12 cellular contexts compared by ENCODE assay signal in genomic region chr3:195181781-195182469, GRCh38.
DNase-seq lines count a peak whose midpoint lies in the region; ATAC-seq and TF ChIP-seq lines count a peak whose summit lies in the region.
"Had no signal": no experiment of that assay in that cellular context is flagged by ENCODE, and none has a peak within 500 bp of the region (broad histone marks: within the 10 kb centered on the region; RNA-seq: fewer than 3 reads in every experiment).

No MANE protein-coding gene starts in this region.

- POLR2A ChIA-PET in CD8-positive, alpha-beta memory T cell (lab: Charles Lee), result no interaction called here

- H3K9me3 ChIP-seq in CD8-positive, alpha-beta memory T cell (ENCODE audit: low read length), result no peaks in the 10 kb centered on the region
- H3K9me3 ChIP-seq in psoas muscle, result no peaks in the 10 kb centered on the region
- H3K9me3 ChIP-seq: Caco-2, suprapubic skin had no signal

- H3K36me3 Mint-ChIP-seq in CD8-positive, alpha-beta memory T cell, result peaks cover 3 to 10% (median 10%) of the 10 kb centered on the region in 3 donors
- peaks cover 23% of the 10 kb centered on the region for H3K36me3 Mint-ChIP-seq in HFFc6 (ENCODE audit: low read depth)
- H3K36me3 Mint-ChIP-seq in endothelial cell (ENCODE audit: low read depth, unreplicated experiment), result peaks cover 16% of the 10 kb centered on the region

- H3K27me3 Mint-ChIP-seq in CD8-positive, alpha-beta memory T cell, result no peaks in the 10 kb centered on the region
- H3K27me3 Mint-ChIP-seq in HFFc6 (ENCODE audit: insufficient read depth) (no peaks in the 10 kb centered on the region; the same call in 1 of the 2 replicates), endothelial cell (ENCODE audit: unreplicated experiment) (peaks cover 12% of the 10 kb centered on the region)
- H3K27me3 Mint-ChIP-seq: activated naive CD4-positive, alpha-beta T cell treated with anti-CD3 and anti-CD28 coated beads, Interleukin-2, amount 50 U/mL, for 24 hours had no signal

- no peak for DNase-seq in CD8-positive, alpha-beta memory T cell
- DNase-seq in HFFc6, result peak; percentile 47
- no peak for DNase-seq in endothelial cell (ENCODE audit: low spot score)
- DNase-seq in psoas muscle, result no peak
- DNase-seq in NOMO-1 (lab: John Stamatoyannopoulos, UW; ENCODE audit: unreplicated experiment in 2 of 2), result no peak
- no peak for DNase-seq in GM10266 (ENCODE audit: extremely low spot score)
- DNase-seq: activated CD4-positive, alpha-beta T cell treated with anti-CD3 and anti-CD28 coated beads, Interleukin-2, amount 50 U/mL, for 4 hours; Caco-2; retina had no signal

- peak overlapping the region in 1 of 7 donors; percentile 42 for H3K4me3 Mint-ChIP-seq in CD8-positive, alpha-beta memory T cell
- peak overlapping the region; percentile 51 for H3K4me3 Mint-ChIP-seq in HFFc6
- H3K4me3 Mint-ChIP-seq in endothelial cell (ENCODE audit: unreplicated experiment), result no peak overlapping the region
- H3K4me3 Mint-ChIP-seq: activated naive CD4-positive, alpha-beta T cell treated with anti-CD3 and anti-CD28 coated beads, Interleukin-2, amount 50 U/mL, for 24 hours had no signal

- intact Hi-C loops in psoas muscle (cut with DNase I), result no loop called here

- no peaks in the 10 kb centered on the region for H3K4me1 ChIP-seq in CD8-positive, alpha-beta memory T cell (ENCODE audit: insufficient read depth, low read length)
- peaks cover 5% of the 10 kb centered on the region for H3K4me1 ChIP-seq in psoas muscle
- H3K4me1 ChIP-seq: Caco-2 had no signal

- H3K27ac Mint-ChIP-seq in CD8-positive, alpha-beta memory T cell, result peak overlapping the region in 2 of 8 donors; percentile 2 to 40
- peak overlapping the region; percentile 76 for H3K27ac Mint-ChIP-seq in HFFc6
- peak overlapping the region; percentile 84 for H3K27ac Mint-ChIP-seq in endothelial cell (ENCODE audit: unreplicated experiment)
- H3K27ac Mint-ChIP-seq: activated naive CD4-positive, alpha-beta T cell treated with anti-CD3 and anti-CD28 coated beads, Interleukin-2, amount 50 U/mL, for 24 hours had no signal

- no peaks in the 10 kb centered on the region for H3K27me3 ChIP-seq in CD8-positive, alpha-beta memory T cell (ENCODE audit: insufficient read depth, low read length, poor library complexity, severe bottlenecking)
- H3K27me3 ChIP-seq in psoas muscle (ENCODE audit: insufficient read depth in 3 of 3, low read length in 2 of 3), result no peaks in the 10 kb centered on the region
- H3K27me3 ChIP-seq: suprapubic skin had no signal

- H3K4me1 Mint-ChIP-seq in CD8-positive, alpha-beta memory T cell, result peaks cover 36 to 57% (median 40%) of the 10 kb centered on the region in 3 donors
- H3K4me1 Mint-ChIP-seq in HFFc6 (ENCODE audit: low read depth) (peaks cover 65% of the 10 kb centered on the region), endothelial cell (ENCODE audit: unreplicated experiment) (peaks cover 88% of the 10 kb centered on the region)

- no peaks in the 10 kb centered on the region for H3K9me3 Mint-ChIP-seq in CD8-positive, alpha-beta memory T cell
- H3K9me3 Mint-ChIP-seq in HFFc6, result no peaks in the 10 kb centered on the region
- no peaks in the 10 kb centered on the region for H3K9me3 Mint-ChIP-seq in endothelial cell (ENCODE audit: unreplicated experiment)
- H3K9me3 Mint-ChIP-seq: activated naive CD4-positive, alpha-beta T cell treated with anti-CD3 and anti-CD28 coated beads, Interleukin-2, amount 50 U/mL, for 24 hours had no signal

- CTCF ChIA-PET in CD8-positive, alpha-beta memory T cell (lab: Charles Lee), result no interaction called here

- H3K36me3 ChIP-seq in CD8-positive, alpha-beta memory T cell (ENCODE audit: insufficient read depth, low read length), result no peaks in the 10 kb centered on the region
- H3K36me3 ChIP-seq in psoas muscle (ENCODE audit: insufficient read depth in 1 of 2, low read depth in 1 of 2), result no peaks in the 10 kb centered on the region
- H3K36me3 ChIP-seq: suprapubic skin had no signal

- ATAC-seq in psoas muscle (no peak), HG03135 (IDR thresholded peaks at IDR 0.05; ENCODE audit: unreplicated experiment) (no peak)

- H3K27ac ChIP-seq in CD8-positive, alpha-beta memory T cell (ENCODE audit: low read depth, low read length), result peak overlapping the region; percentile 34
- peak overlapping the region; percentile 37 for H3K27ac ChIP-seq in psoas muscle
- H3K27ac ChIP-seq: suprapubic skin had no signal

- WGBS in psoas muscle, 3 donors, result 74 to 81% (median 79%) methylated on average over 7 of the region's 7 CpGs

- TF ChIP-seq CTCF in HFFc6 (IDR thresholded peaks at IDR 0.05) (no peak), endothelial cell (IDR thresholded peaks at IDR 0.05; ENCODE audit: unreplicated experiment) (no peak), psoas muscle (IDR thresholded peaks at IDR 0.05) (no peak), GM10266 (IDR thresholded peaks at IDR 0.05; ENCODE audit: control insufficient read depth, insufficient read depth, low read depth, missing control alignments) (no peak)

- H3K4me3 ChIP-seq in CD8-positive, alpha-beta memory T cell (ENCODE audit: low read length), result no peak overlapping the region
- H3K4me3 ChIP-seq in psoas muscle, result no peak overlapping the region
- H3K4me3 ChIP-seq: suprapubic skin had no signal
